10 cellular contexts compared by ENCODE assay signal in the genomic region with DNA sequence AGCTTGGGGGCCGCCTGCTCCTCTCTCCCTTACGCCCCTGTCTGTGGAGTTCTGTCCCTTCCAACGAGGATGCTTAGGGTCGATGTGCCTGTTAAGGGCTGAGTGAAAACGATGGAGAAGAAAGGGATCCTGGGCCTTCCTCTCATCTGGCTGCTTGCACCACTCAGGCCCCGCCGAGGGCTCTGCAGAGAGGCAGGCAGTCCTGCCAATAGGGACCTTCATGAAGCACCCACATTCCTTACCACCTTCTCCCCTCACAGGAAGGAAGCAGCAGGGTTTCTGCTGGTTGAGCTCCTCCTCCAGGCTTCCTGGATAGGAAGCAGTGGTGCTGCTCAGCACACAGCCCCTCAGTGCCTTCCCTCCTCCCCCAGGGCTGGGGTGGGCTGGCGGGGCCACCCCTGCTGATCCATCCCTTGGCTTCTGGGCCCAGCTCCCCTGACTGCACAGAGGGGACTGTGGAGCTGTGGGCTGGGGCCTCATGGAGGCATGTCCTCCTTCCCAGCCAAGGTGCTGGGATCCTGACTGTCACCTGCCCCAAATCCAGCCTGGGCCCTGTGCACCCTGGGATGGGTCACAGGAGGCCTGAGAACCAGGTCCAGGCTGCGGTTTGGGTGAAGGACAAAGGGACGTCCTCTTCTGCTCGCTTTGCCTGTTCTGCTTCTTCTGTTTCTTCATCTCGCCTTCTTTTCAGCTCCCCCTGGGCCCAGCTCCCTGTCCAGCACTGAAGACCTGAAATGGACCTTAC. TPM values are rescaled to one million over a fixed set of nuclear protein-coding genes. Genes with fewer than 3 reads are reported as not detected.
DNase-seq lines count a peak whose midpoint lies in the region; ATAC-seq, FAIRE-seq and TF ChIP-seq lines count a peak whose summit lies in the region.
"Had no signal": no experiment of that assay in that cellular context is flagged by ENCODE, and none has a peak within 500 bp of the region (broad histone marks: within the 10 kb centered on the region; RNA-seq: fewer than 3 reads in every experiment).

No MANE protein-coding gene starts in this region.

- no peak for TF ChIP-seq EP300 in H1 (IDR thresholded peaks at IDR 0.05; ENCODE audit: borderline replicate concordance in 1 of 2, low read depth in 2 of 2, low read length in 2 of 2)

- no peak overlapping the region for H3K4ac ChIP-seq in H1 (replicated peaks; ENCODE audit: insufficient read length, low read depth, low read length)

- no peaks in the 10 kb centered on the region for H3K9me2 ChIP-seq in OCI-LY1 (ENCODE audit: low read depth, low read length)

- peaks cover 0 to 3% of the 10 kb centered on the region in 2 donors for H3K27me3 ChIP-seq in right atrium auricular region
- no peaks in the 10 kb centered on the region for H3K27me3 ChIP-seq in OCI-LY1 (ENCODE audit: insufficient read depth, low read length)
- peaks cover 0 to 20% (median 14%) of the 10 kb centered on the region in 4 experiments; a peak in 5 of 7 replicates for H3K27me3 ChIP-seq in H1 (replicated peaks in 1 of 4; ENCODE audit: control insufficient read depth in 3 of 4, extremely low read depth in 1 of 4, insufficient read depth in 3 of 4, low read length in 3 of 4)
- H3K27me3 ChIP-seq in vagina = no peaks in the 10 kb centered on the region
- H3K27me3 ChIP-seq: SJSA1 had no signal

- H3K79me2 ChIP-seq in OCI-LY1 (ENCODE audit: insufficient read depth, low read length) (no peaks in the 10 kb centered on the region), H1 (ENCODE audit: control insufficient read depth in 1 of 2, insufficient read depth in 2 of 2, low read length in 2 of 2) (no peaks in the 10 kb centered on the region)

- intact Hi-C loops in left cardiac atrium (cut with DNase I) = no loop called here
- intact Hi-C loops in vagina (cut with DNase I) = no loop called here

- no peak overlapping the region for H3K18ac ChIP-seq in H1 (ENCODE audit: extremely low read depth, low read length)

- POLR2A ChIA-PET in H1 (lab: Charles Lee; ENCODE audit: partially characterized antibody) = no interaction called here

- H4K8ac ChIP-seq in H1 (ENCODE audit: extremely low read depth, insufficient read depth, low read length) = no peak overlapping the region

- 74% methylated on average over 12 of the region's 12 CpGs; no CpG with 5 or more reads in 1 of the 2 experiments for WGBS in H1 (ENCODE audit: extremely low coverage in 1 of 2, insufficient coverage in 1 of 2, insufficient read length in 1 of 2, insufficient replicate concordance in 2 of 2, low coverage in 1 of 2, low lambda C conversion rate in 2 of 2, missing lambda C conversion rate in 1 of 2), 2 experiments

- H2BK20ac ChIP-seq in H1 (ENCODE audit: low read length) = no peak overlapping the region

- no peak overlapping the region for H2AFZ ChIP-seq in OCI-LY1 (ENCODE audit: low read length)
- H2AFZ ChIP-seq in H1 (ENCODE audit: low read length) = no peak overlapping the region

- no peak overlapping the region for H4K91ac ChIP-seq in H1 (replicated peaks; ENCODE audit: insufficient read length, low read length)

- H3F3A ChIP-seq in OCI-LY1 (ENCODE audit: insufficient read depth, low read length) = no peaks in the 10 kb centered on the region

- no peak for TF ChIP-seq CTCF in right atrium auricular region (IDR thresholded peaks at IDR 0.05)
- no peak for TF ChIP-seq CTCF in OCI-LY1 (IDR thresholded peaks at IDR 0.05; ENCODE audit: low read length)
- no peak for TF ChIP-seq CTCF in H1 (IDR thresholded peaks at IDR 0.05; ENCODE audit: control extremely low read depth in 1 of 3, insufficient read depth in 1 of 3, low read depth in 1 of 3, low read length in 3 of 3)
- TF ChIP-seq CTCF in vagina (IDR thresholded peaks at IDR 0.05) = no peak

- H3K9me3 ChIP-seq in right atrium auricular region (no peaks in the 10 kb centered on the region), OCI-LY1 (ENCODE audit: low read length) (no peaks in the 10 kb centered on the region), H1 (ENCODE audit: insufficient read depth in 2 of 2, low read depth in 1 of 2, low read length in 1 of 2) (no peaks in the 10 kb centered on the region), vagina (no peaks in the 10 kb centered on the region)
- H3K9me3 ChIP-seq: SJSA1 had no signal

- ATAC-seq in left cardiac atrium (no peak), HG03045 (IDR thresholded peaks at IDR 0.05; ENCODE audit: unreplicated experiment) (no peak), HG02973 (IDR thresholded peaks at IDR 0.05; ENCODE audit: unreplicated experiment) (no peak), GM18861 (IDR thresholded peaks at IDR 0.05; ENCODE audit: unreplicated experiment) (no peak)

- CTCF ChIA-PET in H1 (lab: Charles Lee; ENCODE audit: partially characterized antibody) = interaction anchor here (0.6 to 1.9 kb wide), 7 partner anchors 12 to 75 kb away, joined by 3 to 6 read pairs (median 4); no protein-coding TSS in a partner anchor

- H3K23me2 ChIP-seq in H1 (ENCODE audit: low read depth, low read length) = peaks cover 3% of the 10 kb centered on the region; the same call in 1 of the 2 replicates

- no peak overlapping the region for H2BK5ac ChIP-seq in H1 (ENCODE audit: low read depth, low read length)

- no peak overlapping the region for H4K5ac ChIP-seq in H1 (ENCODE audit: insufficient read length, low read depth, low read length)

- no peak overlapping the region for H3K56ac ChIP-seq in H1 (replicated peaks; ENCODE audit: insufficient read length, low read depth, low read length)

- no peak for FAIRE-seq in H1 (lab: Jason Lieb, UNC)
- FAIRE-seq: G401.6 had no signal

- H3K23ac ChIP-seq in H1 (ENCODE audit: insufficient read length) = no peak overlapping the region

- H3K4me1 ChIP-seq in right atrium auricular region (peaks cover 0 to 14% of the 10 kb centered on the region in 2 donors), OCI-LY1 (ENCODE audit: insufficient read depth, low read length, severe bottlenecking) (peaks cover 96% of the 10 kb centered on the region), H1 (replicated peaks in 1 of 4; ENCODE audit: control insufficient read depth in 3 of 4, insufficient read depth in 4 of 4, low read length in 3 of 4) (peaks cover 0 to 14% (median 5%) of the 10 kb centered on the region in 4 experiments; a peak in 5 of 7 replicates), vagina (peaks cover 39% of the 10 kb centered on the region)

- H3K4me3 ChIP-seq in right atrium auricular region = no peak overlapping the region
- H3K4me3 ChIP-seq in OCI-LY1 (ENCODE audit: low read depth, low read length, poor library complexity, severe bottlenecking) = no peak overlapping the region
- no peak overlapping the region for H3K4me3 ChIP-seq in H1 (ENCODE audit: extremely low read depth in 1 of 4, insufficient read depth in 2 of 4, low read depth in 3 of 4, low read length in 4 of 4)
- no peak overlapping the region for H3K4me3 ChIP-seq in vagina
- H3K4me3 ChIP-seq: SJSA1 had no signal

- no peak for TF ChIP-seq RAD21 in H1 (IDR thresholded peaks at IDR 0.05 in 1 of 2, conservative IDR thresholded peaks at IDR 0.05 in 1 of 2; ENCODE audit: low read depth in 2 of 2, low read length in 2 of 2)

- H2AK5ac ChIP-seq in H1 (ENCODE audit: low read depth, low read length) = no peak overlapping the region

- no peak for TF ChIP-seq POLR2A in H1 (IDR thresholded peaks at IDR 0.05; ENCODE audit: control extremely low read depth in 1 of 2, low read depth in 2 of 2, low read length in 2 of 2)
- no peak for TF ChIP-seq POLR2A in vagina (IDR thresholded peaks at IDR 0.05)

- H3K9ac ChIP-seq in OCI-LY1 (ENCODE audit: low read length) (peak overlapping the region; percentile 67; the same call in 1 of the 2 replicates), H1 (replicated peaks in 1 of 4; ENCODE audit: extremely low read depth in 1 of 4, low read depth in 3 of 4, low read length in 3 of 4) (no peak overlapping the region)

- H2BK15ac ChIP-seq in H1 (ENCODE audit: low read length) = no peak overlapping the region

- no peak overlapping the region; the same call in 1 of the 2 replicates for H3K4me2 ChIP-seq in OCI-LY1 (ENCODE audit: low read length)
- H3K4me2 ChIP-seq in H1 (ENCODE audit: insufficient read depth in 1 of 2, low read depth in 2 of 2, low read length in 2 of 2) = no peak overlapping the region

- no peak overlapping the region for H3K27ac ChIP-seq in right atrium auricular region
- H3K27ac ChIP-seq in OCI-LY1 (ENCODE audit: low read depth, low read length, poor library complexity, severe bottlenecking) = peak overlapping the region; percentile 84
- no peak overlapping the region for H3K27ac ChIP-seq in H1 (ENCODE audit: low read depth, low read length)
- H3K27ac ChIP-seq in vagina = peak overlapping the region; percentile 75

- H2BK12ac ChIP-seq in H1 (ENCODE audit: low read depth, low read length) = peak overlapping the region; percentile 50; the same call in 1 of the 2 replicates

- no peaks in the 10 kb centered on the region for H4K20me1 ChIP-seq in OCI-LY1 (ENCODE audit: insufficient read depth, low read length)
- H4K20me1 ChIP-seq in H1 (replicated peaks in 1 of 2; ENCODE audit: control insufficient read depth in 1 of 2, insufficient read depth in 2 of 2, low read length in 2 of 2) = no peaks in the 10 kb centered on the region

- DNase-seq in right atrium auricular region (ENCODE audit: low spot score) = peak; percentile 50
- DNase-seq in left cardiac atrium = no peak
- DNase-seq in H1 (ENCODE audit: low read depth in 1 of 2, low spot score in 2 of 2) = peak in 1 of 2 experiments; percentile 42
- peak; percentile 54 to 92 for DNase-seq in vagina (ENCODE audit: extremely low spot score in 2 of 2)

- H2BK120ac ChIP-seq in H1 (replicated peaks; ENCODE audit: low read depth, low read length) = no peak overlapping the region

- H3K14ac ChIP-seq in H1 (ENCODE audit: insufficient read length) = no peak overlapping the region

- no peaks in the 10 kb centered on the region for H3K79me1 ChIP-seq in H1 (ENCODE audit: low read depth, low read length)

- H3K36me3 ChIP-seq in right atrium auricular region = no peaks in the 10 kb centered on the region
- no peaks in the 10 kb centered on the region for H3K36me3 ChIP-seq in OCI-LY1 (ENCODE audit: insufficient read depth, low read length)
- H3K36me3 ChIP-seq in H1 (ENCODE audit: control insufficient read depth in 2 of 4, insufficient read depth in 4 of 4, low read length in 3 of 4) = no peaks in the 10 kb centered on the region
- H3K36me3 ChIP-seq in vagina = no peaks in the 10 kb centered on the region

TF ChIP-seq in H1, 55 proteins besides CTCF, POLR2A, EP300 and RAD21 (continues in another document):
- TF ChIP-seq FOSL1 (IDR thresholded peaks at IDR 0.05; ENCODE audit: insufficient read depth, low read depth, low read length) = no peak

RNA-seq across cellular contexts. Expression of a gene that starts 50.5 kb away (rescaled TPM):
- total RNA-seq in right atrium auricular region (under 1 TPM; 0.12 to 0.30 TPM), left cardiac atrium (1 to 10 TPM; 1.9 to 3.8 TPM), vagina (11.3 TPM)
- total RNA-seq in H1 (2021; fragmentation: NEBNext Ultra II Directional; extraction: Animal tissue kit (Norgen Biotek cat#: 25700)) = 0.80 and 1.4 TPM in 2 replicates
- polyA plus RNA-seq in H1 (2011; rRNA removed) = 0.41 and 0.97 TPM in 2 replicates
- 0.72 TPM for polyA plus RNA-seq in H1 (2011; cell fraction: cytosol; rRNA removed)
- polyA plus RNA-seq in H1 (2011; cell fraction: nucleus; rRNA removed) = 3.3 TPM
- 0.36 to 0.64 TPM (median 0.48 TPM) in 4 replicates for polyA plus RNA-seq in H1 (2012, experiment 1 of 2)
- 0.49 TPM for polyA plus RNA-seq in H1 (2012, experiment 2 of 2)
- polyA plus RNA-seq in H1 (2013, experiment 1 of 2) = 0.28 TPM
- 0.15 TPM for polyA plus RNA-seq in H1 (2013, experiment 2 of 2)
- 0.49 and 0.50 TPM in 2 replicates for polyA minus RNA-seq in H1 (2011; rRNA and poly(A)+ RNA removed)
- polyA minus RNA-seq in H1 (2011; cell fraction: cytosol; rRNA and poly(A)+ RNA removed) = 0.66 TPM
- polyA minus RNA-seq in H1 (2011; cell fraction: nucleus; rRNA and poly(A)+ RNA removed) = 1.5 TPM

Comparison
In these comparisons a context has a peak if more than half of its experiments do, and no peak if none do; other contexts are left out.
1. H3K27ac ChIP-seq: peak in OCI-LY1 (single experiment) and vagina (single experiment); none in right atrium auricular region (0 of 2) and H1 (single experiment).